ENCODE assay signal across 8 cellular contexts in the genomic region with DNA sequence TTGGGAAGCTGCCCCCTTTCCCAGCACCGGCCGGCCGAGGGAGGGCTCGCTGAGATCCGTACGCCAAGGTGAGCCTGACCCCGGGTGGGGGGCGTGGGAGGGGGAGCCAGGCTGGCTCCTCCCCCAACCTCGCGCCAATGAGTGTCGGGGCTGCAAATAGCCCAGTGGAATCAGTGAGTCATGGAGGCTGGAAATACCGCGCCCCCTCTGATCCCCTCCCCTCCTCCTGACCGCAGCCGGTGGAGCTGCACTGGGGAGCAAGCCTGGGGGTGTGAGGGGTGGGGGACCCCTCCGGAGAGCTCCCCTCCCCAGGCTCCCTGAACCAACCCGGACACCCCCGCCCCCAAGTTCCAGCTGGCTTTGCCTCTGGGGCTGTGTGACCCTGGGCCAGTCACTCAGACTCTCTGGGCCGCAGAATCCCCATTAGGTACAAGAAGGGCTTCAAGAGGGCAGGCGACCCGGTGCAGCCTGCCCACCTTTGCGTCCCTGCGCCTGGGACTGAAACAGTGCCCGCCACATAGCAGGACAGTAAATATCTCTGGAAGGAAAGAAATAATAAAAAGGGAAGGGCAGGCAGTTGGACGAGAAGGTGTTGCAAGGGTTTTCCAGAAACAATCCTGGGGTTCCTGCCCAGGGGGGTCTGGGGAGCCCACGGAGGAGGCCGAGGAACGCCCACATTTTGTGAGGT. TPM values are rescaled to one million over a fixed set of nuclear protein-coding genes. Genes with fewer than 3 reads are reported as not detected.
A peak's percentile ranks its signal among the peaks of the same experiment; 100 is the strongest.
DNase-seq lines count a peak whose midpoint lies in the region; ATAC-seq and TF ChIP-seq lines count a peak whose summit lies in the region.

No MANE protein-coding gene starts in this region.

- H3K4me3 ChIP-seq in IMR-90 (ENCODE audit: insufficient read depth, low read depth, low read length) (peak overlapping the region; percentile 8), thoracic aorta (peak overlapping the region; percentile 83)

- H3K56ac ChIP-seq in IMR-90 (ENCODE audit: extremely low read depth, insufficient read depth, low read length) = no peak overlapping the region

- no peaks in the 10 kb centered on the region for H3K27me3 ChIP-seq in IMR-90 (ENCODE audit: control insufficient read depth, insufficient read depth, low read length)
- H3K27me3 ChIP-seq in thoracic aorta (replicated peaks; ENCODE audit: insufficient read depth) = no peaks in the 10 kb centered on the region

- no peak overlapping the region for H2BK5ac ChIP-seq in IMR-90 (ENCODE audit: low read depth, low read length, poor library complexity, severe bottlenecking)

- no TSS peak for BruUV-seq in IMR-90 (replicated peaks; lab: Mats Ljungman, UMichigan)

- TF ChIP-seq RAD21 in IMR-90 (IDR thresholded peaks at IDR 0.05; ENCODE audit: low read length) = no peak

- POLR2A ChIA-PET in IMR-90 (lab: Charles Lee; ENCODE audit: unreplicated experiment) = no interaction called here

- no peaks in the 10 kb centered on the region for H3K36me3 Mint-ChIP-seq in activated CD8-positive, alpha-beta memory T cell treated with anti-CD3 and anti-CD28 coated beads, Interleukin-2, amount 10 ng/mL, durations not matched to agents 7 days and 5 days
- no peaks in the 10 kb centered on the region for H3K36me3 Mint-ChIP-seq in nephron (ENCODE audit: low read depth)

- no peak overlapping the region for H4K5ac ChIP-seq in IMR-90 (ENCODE audit: low read depth, low read length)

- intact Hi-C loops in IMR-90 (cut with micrococcal nuclease) = no loop called here

- no peak overlapping the region for H2BK120ac ChIP-seq in IMR-90 (ENCODE audit: low read depth, low read length)

- no peak overlapping the region for H3K18ac ChIP-seq in IMR-90 (ENCODE audit: low read depth, low read length)

- H4K20me1 ChIP-seq in IMR-90 (ENCODE audit: insufficient read depth, low read length) = 0 out of 2 replicates have a peak, but pooled peaks cover 4% of the 10 kb centered on the region

- H3K9ac ChIP-seq in IMR-90 (ENCODE audit: low read depth, low read length) = no peak overlapping the region

- CTCF ChIA-PET in IMR-90 (lab: Yijun Ruan, JAX) = interaction anchor here (1.1 kb wide), 1 partner anchor 222 kb away, joined by 3 read pairs; no protein-coding TSS in a partner anchor
- CTCF ChIA-PET in activated CD8-positive, alpha-beta memory T cell treated with anti-CD3 and anti-CD28 coated beads, Interleukin-2, amount 10 ng/mL, durations not matched to agents 7 days and 5 days (lab: Charles Lee) = interaction anchor here (1.1 to 1.6 kb wide), 2 partner anchors 55 to 222 kb away, joined by 3 read pairs; no protein-coding TSS in a partner anchor

- no peaks in the 10 kb centered on the region for H3K9me3 Mint-ChIP-seq in activated CD8-positive, alpha-beta memory T cell treated with anti-CD3 and anti-CD28 coated beads, Interleukin-2, amount 10 ng/mL, durations not matched to agents 7 days and 5 days (ENCODE audit: low read depth)
- H3K9me3 Mint-ChIP-seq in nephron = no peaks in the 10 kb centered on the region

- H2BK20ac ChIP-seq in IMR-90 (ENCODE audit: low read depth, low read length) = no peak overlapping the region

- H3K23ac ChIP-seq in IMR-90 (ENCODE audit: low read depth, low read length) = no peak overlapping the region

- TF ChIP-seq CTCF in IMR-90 (conservative IDR thresholded peaks at IDR 0.05; ENCODE audit: low read depth, low read length) = no peak
- no peak for TF ChIP-seq CTCF in nephron (IDR thresholded peaks at IDR 0.05; ENCODE audit: unreplicated experiment in 3 of 3)
- TF ChIP-seq CTCF in thoracic aorta (IDR thresholded peaks at IDR 0.05) = no peak

- ATAC-seq in IMR-90 (ENCODE audit: low read depth) (peak; percentile 68), thoracic aorta (ENCODE audit: insufficient number of reproducible peaks, low FRiP score, low read depth) (peak; percentile 49), GM19395 (IDR thresholded peaks at IDR 0.05; ENCODE audit: unreplicated experiment) (no peak)
- ATAC-seq in activated CD8-positive, alpha-beta memory T cell treated with anti-CD3 and anti-CD28 coated beads, Interleukin-2, amount 10 ng/mL, durations not matched to agents 7 days and 5 days = peak; percentile 49

- H4K91ac ChIP-seq in IMR-90 (ENCODE audit: insufficient read depth, low read depth, low read length) = peak overlapping the region; percentile 58; the same call in 1 of the 2 replicates

- H2AK9ac ChIP-seq in IMR-90 (replicated peaks; ENCODE audit: low read depth, low read length, poor library complexity) = no peak overlapping the region

- H3K27ac ChIP-seq in IMR-90 (ENCODE audit: insufficient read depth, low read length) = no peak overlapping the region
- peak overlapping the region; percentile 97 to 100 for H3K27ac ChIP-seq in thoracic aorta

- H3K4me1 ChIP-seq in IMR-90 (ENCODE audit: control insufficient read depth, insufficient read depth, low read length) = peaks cover 17% of the 10 kb centered on the region
- H3K4me1 ChIP-seq in thoracic aorta (ENCODE audit: control insufficient read depth in 1 of 2, low read depth in 2 of 2) = peaks cover 32 to 55% of the 10 kb centered on the region in 2 donors

- 37% methylated on average over 6 of the region's 28 CpGs; no CpG with 5 or more reads in 1 of the 2 experiments for WGBS in IMR-90 (ENCODE audit: extremely low coverage in 2 of 2, insufficient read length in 1 of 2), 2 experiments

- peak overlapping the region in 1 of 2 experiments; percentile 78; a peak in 1 of 4 replicates for H4K8ac ChIP-seq in IMR-90 (ENCODE audit: low read depth in 2 of 2, low read length in 2 of 2)

- H3K27me3 Mint-ChIP-seq in activated CD8-positive, alpha-beta memory T cell treated with anti-CD3 and anti-CD28 coated beads, Interleukin-2, amount 10 ng/mL, durations not matched to agents 7 days and 5 days = peaks cover 20% of the 10 kb centered on the region
- peaks cover 5% of the 10 kb centered on the region for H3K27me3 Mint-ChIP-seq in nephron (ENCODE audit: low read depth)

- H3K4me1 Mint-ChIP-seq in activated CD8-positive, alpha-beta memory T cell treated with anti-CD3 and anti-CD28 coated beads, Interleukin-2, amount 10 ng/mL, durations not matched to agents 7 days and 5 days = peaks cover 2% of the 10 kb centered on the region
- peaks cover 43% of the 10 kb centered on the region for H3K4me1 Mint-ChIP-seq in nephron

- DNase-seq in CMK (ENCODE audit: low read depth) (peak; percentile 30), IMR-90 (peak; percentile 70), fibroblast of gingiva (ENCODE audit: low read depth) (peak; percentile 40), thoracic aorta (ENCODE audit: low spot score) (peak; percentile 57), NCI-H2029 (lab: John Stamatoyannopoulos, UW) (no peak)
- DNase-seq in activated CD8-positive, alpha-beta memory T cell treated with anti-CD3 and anti-CD28 coated beads, Interleukin-2, amount 10 ng/mL, durations not matched to agents 7 days and 5 days = peak; percentile 50

- H3K27ac Mint-ChIP-seq in activated CD8-positive, alpha-beta memory T cell treated with anti-CD3 and anti-CD28 coated beads, Interleukin-2, amount 10 ng/mL, durations not matched to agents 7 days and 5 days = no peak overlapping the region
- peak overlapping the region in 2 of 3 experiments; percentile 88 to 92 for H3K27ac Mint-ChIP-seq in nephron

- H3K9me3 ChIP-seq in IMR-90 (ENCODE audit: control insufficient read depth, insufficient read depth, low read length) (no peaks in the 10 kb centered on the region), thoracic aorta (no peaks in the 10 kb centered on the region)

- peaks cover 3% of the 10 kb centered on the region for H3K9me1 ChIP-seq in IMR-90 (ENCODE audit: insufficient read depth, low read length)

- no peaks in the 10 kb centered on the region for H3K79me1 ChIP-seq in IMR-90 (ENCODE audit: low read depth in 1 of 2, low read length in 2 of 2)

- no peak overlapping the region for H2AK5ac ChIP-seq in IMR-90 (ENCODE audit: low read depth, low read length)

- dilution Hi-C loops in IMR-90 (cut with HindIII; ENCODE audit: low sequenced_read_pairs, unreplicated experiment) = no loop called here

- H3K4me3 Mint-ChIP-seq in activated CD8-positive, alpha-beta memory T cell treated with anti-CD3 and anti-CD28 coated beads, Interleukin-2, amount 10 ng/mL, durations not matched to agents 7 days and 5 days = no peak overlapping the region
- H3K4me3 Mint-ChIP-seq in nephron = peak overlapping the region; percentile 28 to 41 (median 38)

- H2BK15ac ChIP-seq in IMR-90 (ENCODE audit: low read depth, low read length) = no peak overlapping the region; the same call in 1 of the 3 replicates

- H2AFZ ChIP-seq in IMR-90 (replicated peaks; ENCODE audit: low read length, poor library complexity) = peak overlapping the region; percentile 87

- no peak for TF ChIP-seq POLR2A in IMR-90 (IDR thresholded peaks at IDR 0.05; ENCODE audit: low read depth, low read length)

- H3K36me3 ChIP-seq in IMR-90 (ENCODE audit: control insufficient read depth, insufficient read depth, low read length) = no peaks in the 10 kb centered on the region
- H3K36me3 ChIP-seq in thoracic aorta = peaks cover 8% of the 10 kb centered on the region

- peak overlapping the region; percentile 59; the same call in 1 of the 2 replicates for H3K4me2 ChIP-seq in IMR-90 (ENCODE audit: low read depth, low read length)

- peak overlapping the region; percentile 53; the same call in 1 of the 2 replicates for H3K4ac ChIP-seq in IMR-90 (ENCODE audit: low read depth, low read length)

- no peak overlapping the region for H3K14ac ChIP-seq in IMR-90 (replicated peaks; ENCODE audit: low read depth, low read length)

- in situ Hi-C loops in IMR-90 (cut with MboI; ENCODE audit: low sequenced_read_pairs) = no loop called here

RNA-seq across cellular contexts. Expression of gene HSPB7, which starts 4.5 kb away (rescaled TPM):
- 0.54 and 0.56 TPM in 2 replicates for total RNA-seq in IMR-90 (2012; rRNA removed)
- polyA plus RNA-seq in IMR-90 (2012; rRNA removed) = 3.0 and 4.3 TPM in 2 replicates
- 2.7 and 5.1 TPM in 2 replicates for polyA plus RNA-seq in IMR-90 (2012; cell fraction: cytosol; rRNA removed)
- 3.0 and 6.7 TPM in 2 replicates for polyA plus RNA-seq in IMR-90 (2012; cell fraction: nucleus; rRNA removed; ENCODE audit: low replicate concordance)
- not detected for total RNA-seq in activated CD8-positive, alpha-beta memory T cell treated with anti-CD3 and anti-CD28 coated beads, Interleukin-2, amount 10 ng/mL, durations not matched to agents 7 days and 5 days
- total RNA-seq in thoracic aorta = 100 to 1,000 TPM; 223 to 430 TPM

RNA-seq across cellular contexts. Expression of gene CLCNKA, which starts 8.5 kb away (rescaled TPM):
- total RNA-seq in IMR-90 (2012; rRNA removed) (not detected in 2 replicates), thoracic aorta (1 to 10 TPM in 1 of 2 donors, not detected in 1; 4.7 TPM)
- polyA plus RNA-seq in IMR-90 (2012; rRNA removed) = 0.05 TPM in 1 of 2 replicates, not detected in the other
- polyA plus RNA-seq in IMR-90 (2012; cell fraction: cytosol; rRNA removed) = 0.07 and 0.16 TPM in 2 replicates
- 0.76 and 1.0 TPM in 2 replicates for polyA plus RNA-seq in IMR-90 (2012; cell fraction: nucleus; rRNA removed; ENCODE audit: low replicate concordance)
- not detected for total RNA-seq in activated CD8-positive, alpha-beta memory T cell treated with anti-CD3 and anti-CD28 coated beads, Interleukin-2, amount 10 ng/mL, durations not matched to agents 7 days and 5 days

RNA-seq across cellular contexts. Expression of gene SRARP, which starts 9.3 kb away (rescaled TPM):
- total RNA-seq in IMR-90 (2012; rRNA removed) (not detected in 2 replicates), thoracic aorta (not detected)
- not detected in 2 replicates for polyA plus RNA-seq in IMR-90 (2012; rRNA removed)
- polyA plus RNA-seq in IMR-90 (2012; cell fraction: cytosol; rRNA removed) = not detected in 2 replicates
- not detected in 2 replicates for polyA plus RNA-seq in IMR-90 (2012; cell fraction: nucleus; rRNA removed; ENCODE audit: low replicate concordance)
- total RNA-seq in activated CD8-positive, alpha-beta memory T cell treated with anti-CD3 and anti-CD28 coated beads, Interleukin-2, amount 10 ng/mL, durations not matched to agents 7 days and 5 days = not detected

RNA-seq across cellular contexts. Expression of gene CLCNKB, which starts 30.2 kb away (rescaled TPM):
- not detected in 2 replicates for total RNA-seq in IMR-90 (2012; rRNA removed)
- polyA plus RNA-seq in IMR-90 (2012; rRNA removed) = 0.09 and 0.11 TPM in 2 replicates
- 0.14 and 0.41 TPM in 2 replicates for polyA plus RNA-seq in IMR-90 (2012; cell fraction: cytosol; rRNA removed)
- polyA plus RNA-seq in IMR-90 (2012; cell fraction: nucleus; rRNA removed; ENCODE audit: low replicate concordance) = 0.70 and 0.76 TPM in 2 replicates
- not detected for total RNA-seq in activated CD8-positive, alpha-beta memory T cell treated with anti-CD3 and anti-CD28 coated beads, Interleukin-2, amount 10 ng/mL, durations not matched to agents 7 days and 5 days
- total RNA-seq in thoracic aorta = not detected

RNA-seq across cellular contexts. Expression of gene ZBTB17, which starts 37.5 kb away (rescaled TPM):
- total RNA-seq in IMR-90 (2012; rRNA removed) (26.3 and 29.7 TPM in 2 replicates), thoracic aorta (10 to 100 TPM; 42.9 to 46.5 TPM)
- polyA plus RNA-seq in IMR-90 (2012; rRNA removed) = 58.2 and 65.5 TPM in 2 replicates
- polyA plus RNA-seq in IMR-90 (2012; cell fraction: cytosol; rRNA removed) = 27.1 and 37.4 TPM in 2 replicates
- 190 and 417 TPM in 2 replicates for polyA plus RNA-seq in IMR-90 (2012; cell fraction: nucleus; rRNA removed; ENCODE audit: low replicate concordance)
- total RNA-seq in activated CD8-positive, alpha-beta memory T cell treated with anti-CD3 and anti-CD28 coated beads, Interleukin-2, amount 10 ng/mL, durations not matched to agents 7 days and 5 days = 10 to 100 TPM; 55.8 to 68.8 TPM

Comparison
In these comparisons a context has a peak if more than half of its experiments do, and no peak if none do; other contexts are left out.
1. RNA of gene HSPB7, which starts 4.5 kb away (total RNA-seq): 223 to 430 TPM in thoracic aorta; 0.54 to 0.56 TPM in IMR-90 and not detected in activated CD8-positive, alpha-beta memory T cell treated with anti-CD3 and anti-CD28 coated beads, Interleukin-2, amount 10 ng/mL, durations not matched to agents 7 days and 5 days; every median in the first group is over 100 times any median in the second.